In the genomic region with DNA sequence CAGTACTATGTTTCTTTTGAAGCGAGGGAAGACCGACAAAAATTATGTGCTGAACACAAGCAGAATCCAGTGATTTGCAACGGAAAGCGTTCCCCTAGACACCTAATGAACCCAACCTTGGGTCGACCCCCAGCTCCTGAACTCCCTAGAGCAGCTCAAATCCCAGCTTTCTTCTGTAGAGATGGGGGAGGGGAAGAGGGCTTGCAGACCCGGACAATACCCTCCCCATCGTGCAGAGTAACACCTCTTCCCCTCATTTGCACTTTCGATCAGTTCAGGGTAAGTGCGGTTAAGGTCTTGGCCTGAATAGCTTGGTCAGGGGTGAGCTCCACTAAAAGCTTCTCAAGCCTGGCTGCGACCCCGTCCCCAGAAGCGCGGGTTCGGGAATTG, we compare ENCODE assay signal across 8 cellular contexts. TPM values are rescaled to one million over a fixed set of nuclear protein-coding genes. Genes with fewer than 3 reads are reported as not detected.
A peak's percentile ranks its signal among the peaks of the same experiment; 100 is the strongest.
DNase-seq lines count a peak whose midpoint lies in the region; ATAC-seq and TF ChIP-seq lines count a peak whose summit lies in the region.

No MANE protein-coding gene starts in this region.

- ATAC-seq in HG03175 (IDR thresholded peaks at IDR 0.05; ENCODE audit: unreplicated experiment): peak; percentile 18

- WGBS in adrenal gland, 4 donors: 3 to 5% (median 3%) methylated on average over 8 to 14 of the region's 14 CpGs

- H3K27ac ChIP-seq in adrenal gland (peak overlapping the region in 3 of 5 donors; percentile 83 to 95 (median 86)), stomach smooth muscle (ENCODE audit: low read length) (peak overlapping the region; percentile 64)

- no peaks in the 10 kb centered on the region for H3K27me3 ChIP-seq in adrenal gland
- H3K27me3 ChIP-seq in stomach smooth muscle (ENCODE audit: control insufficient read depth in 1 of 2, insufficient read depth in 2 of 2, low read length in 2 of 2): no peaks in the 10 kb centered on the region

- peaks cover 0 to 7% of the 10 kb centered on the region in 2 donors for H3K4me1 ChIP-seq in adrenal gland (replicated peaks in 1 of 2)
- no peaks in the 10 kb centered on the region for H3K4me1 ChIP-seq in stomach smooth muscle (ENCODE audit: control insufficient read depth, insufficient read depth, low read length)

- no peaks in the 10 kb centered on the region for H3K9me3 ChIP-seq in adrenal gland (replicated peaks in 1 of 3)
- H3K9me3 ChIP-seq in stomach smooth muscle (ENCODE audit: control insufficient read depth in 2 of 2, low read length in 2 of 2): no peaks in the 10 kb centered on the region

- peak overlapping the region; percentile 57 to 97 (median 82) for H3K4me3 ChIP-seq in adrenal gland
- H3K4me3 ChIP-seq in stomach smooth muscle (ENCODE audit: low read length in 2 of 2): peak overlapping the region; percentile 92 to 94

- H3K36me3 ChIP-seq in adrenal gland (replicated peaks in 1 of 2) (no peaks in the 10 kb centered on the region), stomach smooth muscle (ENCODE audit: control insufficient read depth in 2 of 2, insufficient read depth in 2 of 2, low read length in 2 of 2) (no peaks in the 10 kb centered on the region)

- peak overlapping the region; percentile 73 to 79 for H3K9ac ChIP-seq in stomach smooth muscle (ENCODE audit: low read length in 2 of 2)

- intact Hi-C loops in adrenal gland (cut with DNase I): loop anchor here in 1 of 2 donors (10.0 kb wide), 1 partner anchor 342 kb away; no protein-coding TSS in a partner anchor

- TF ChIP-seq POLR2A in adrenal gland (IDR thresholded peaks at IDR 0.05): no peak

- TF ChIP-seq CTCF in adrenal gland (IDR thresholded peaks at IDR 0.05): no peak
- no peak for TF ChIP-seq CTCF in GM10266 (IDR thresholded peaks at IDR 0.05; ENCODE audit: control insufficient read depth, insufficient read depth, low read depth, missing control alignments)

- DNase-seq in NCI-H82 (lab: John Stamatoyannopoulos, UW) (peak; percentile 54), NCI-H82 treated with DMSO at 0.1 percent for 48 hours (lab: John Stamatoyannopoulos, UW; ENCODE audit: unreplicated experiment) (no peak), adrenal gland (peak in 2 of 7 donors; percentile 1 to 15), iris pigment epithelial cell (ENCODE audit: low read depth) (peak; percentile 1), GM10266 (ENCODE audit: extremely low spot score) (no peak), SHP77 (lab: John Stamatoyannopoulos, UW) (no peak)

RNA-seq across cellular contexts. Expression of a gene that starts 0.4 kb away (rescaled TPM):
- 10 to 100 TPM in 1 of 8 donors, 1 to 10 TPM in 7; 3.2 to 10.6 (median 5.5) TPM for total RNA-seq in adrenal gland
- polyA plus RNA-seq in adrenal gland: 10 to 100 TPM in 1 of 3 donors, 1 to 10 TPM in 2; 5.2 to 15.5 (median 7.0) TPM

Comparison
In these comparisons a context has a peak if more than half of its experiments do, and no peak if none do; other contexts are left out.
1. DNase-seq: peak in NCI-H82 (single experiment) and iris pigment epithelial cell (single experiment); none in NCI-H82 treated with DMSO at 0.1 percent for 48 hours (single experiment), GM10266 (single experiment) and SHP77 (0 of 2).